28 cellular contexts compared by ENCODE assay signal in genomic region chr4:166006217-166006616, GRCh38.
"Had no signal": no experiment of that assay in that cellular context is flagged by ENCODE, and none has a peak within 500 bp of the region (broad histone marks: within the 10 kb centered on the region; RNA-seq: fewer than 3 reads in every experiment).

No MANE protein-coding gene starts in this region.

- H3K79me2 ChIP-seq: parathyroid adenoma had no signal

- ATAC-seq: natural killer cell; psoas muscle; right cardiac atrium; sciatic nerve; stimulated activated memory B cell treated with anti-CD40 and anti-IgM and Interleukin-4, amounts not matched to agents 10 μg/mL and 1 μg/mL and 100 μg/mL, for 72 hours; stimulated activated naive CD8-positive, alpha-beta T cell treated with anti-CD3 and anti-CD28 coated beads, Interleukin-15, amount 100 ng/mL, for 72 hours; stimulated activated naive CD8-positive, alpha-beta T cell treated with anti-CD3 and anti-CD28 coated beads, Interleukin-15, Interleukin-2, amounts not matched to agents 100 U/mL and 50 U/mL, for 24 hours; upper lobe of right lung had no signal

- H3K27ac ChIP-seq: neural progenitor cell, ovary, parathyroid adenoma, psoas muscle, skin epidermis, spleen, suprapubic skin, testis, tibial artery, transverse colon, upper lobe of right lung, uterus had no signal

- H3K9me3 ChIP-seq: ovary, suprapubic skin, testis, tibial artery, transverse colon, upper lobe of right lung, uterus had no signal

- H2AFZ ChIP-seq: neural progenitor cell, parathyroid adenoma had no signal

- H3K36me3 ChIP-seq: neural progenitor cell, ovary, spleen, suprapubic skin, tibial artery, transverse colon, upper lobe of right lung, uterus had no signal

- H3K27me3 ChIP-seq: neural progenitor cell, ovary, spleen, suprapubic skin, testis, tibial artery, transverse colon, upper lobe of right lung, uterus had no signal

- DNase-seq: natural killer cell; occipital lobe; ovary; posterior cingulate gyrus; psoas muscle; right cardiac atrium; spleen; stimulated activated CD4-positive, alpha-beta T cell treated with anti-CD3 and anti-CD28 coated beads, Interleukin-12 subunit alpha, Interleukin-12 subunit beta, amount 100 ng/mL, for 4 hours; stimulated activated CD4-positive, alpha-beta T cell treated with anti-CD3 and anti-CD28 coated beads, Interleukin-1b, Interleukin-23, amount 100 ng/mL, for 48 hours; stimulated activated CD4-positive, alpha-beta T cell treated with anti-CD3 and anti-CD28 coated beads, Interleukin-4, amount 100 ng/mL, for 1 hour; stimulated activated CD4-positive, alpha-beta T cell treated with anti-CD3 and anti-CD28 coated beads, Interleukin-4, amount 100 ng/mL, for 4 hours; stimulated activated CD8-positive, alpha-beta memory T cell treated with anti-CD3 and anti-CD28 coated beads, Interleukin-4, amount 100 ng/mL, for 48 hours; stimulated activated naive CD4-positive, alpha-beta T cell; stimulated activated naive CD8-positive, alpha-beta T cell treated with anti-CD3 and anti-CD28 coated beads, Interleukin-15, amount 100 ng/mL, for 72 hours; stimulated activated naive CD8-positive, alpha-beta T cell treated with anti-CD3 and anti-CD28 coated beads, Interleukin-15, Interleukin-2, amounts not matched to agents 100 U/mL and 50 U/mL, for 24 hours; substantia nigra; testis; tibial artery; transverse colon; upper lobe of right lung; uterus had no signal

- H3K4me1 ChIP-seq: neural progenitor cell, parathyroid adenoma, psoas muscle, spleen, suprapubic skin, testis, tibial artery, transverse colon, upper lobe of right lung, uterus had no signal

- H3K9ac ChIP-seq: neural progenitor cell, parathyroid adenoma had no signal

- H3K4me2 ChIP-seq: neural progenitor cell, smooth muscle cell had no signal

- H3K4me3 ChIP-seq: neural progenitor cell, ovary, psoas muscle, skin epidermis, smooth muscle cell, spleen, suprapubic skin, testis, tibial artery, transverse colon, upper lobe of right lung, uterus had no signal
